8 cellular contexts compared by ENCODE assay signal in the genomic region with DNA sequence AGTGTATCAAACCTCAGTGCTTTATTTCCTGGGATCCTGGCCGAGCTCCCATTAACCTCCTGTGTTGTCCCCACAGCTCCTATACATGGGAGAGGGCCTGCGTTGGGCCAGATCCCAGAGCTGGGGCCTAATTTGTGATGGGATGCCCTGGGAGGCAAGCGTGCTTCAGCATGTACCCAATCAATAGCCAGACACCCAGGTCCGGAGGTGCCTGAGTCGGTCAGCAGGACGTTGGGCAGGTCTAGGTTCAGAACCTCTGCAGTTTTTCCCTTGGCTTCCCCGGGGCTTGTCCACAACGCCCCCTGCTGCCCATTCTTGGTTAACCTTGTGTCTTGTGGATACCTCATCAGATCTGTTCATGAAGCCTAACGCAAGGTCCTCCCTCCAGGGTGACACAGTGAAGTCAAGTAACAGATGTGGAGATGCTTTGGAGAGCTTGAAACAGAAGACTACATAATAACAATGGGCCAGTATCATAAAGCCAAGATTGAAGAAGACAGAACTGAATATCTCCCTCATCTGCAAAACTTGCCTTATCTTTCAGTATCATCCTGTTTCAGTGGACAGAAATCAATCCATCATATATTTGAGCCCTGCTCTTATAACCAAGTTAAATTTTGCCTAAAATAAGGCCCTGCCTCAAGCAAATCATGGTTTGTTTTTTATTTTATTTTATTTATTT. TPM values are rescaled to one million over a fixed set of nuclear protein-coding genes. Genes with fewer than 3 reads are reported as not detected.
A peak's percentile ranks its signal among the peaks of the same experiment; 100 is the strongest.
DNase-seq lines count a peak whose midpoint lies in the region; ATAC-seq and TF ChIP-seq lines count a peak whose summit lies in the region.
"Not testable (repeated sequence)": the region's sequence is repeated elsewhere in the genome, so short reads cannot be mapped to it uniquely, and the experiment has no call there.

No MANE protein-coding gene starts in this region.

- TF ChIP-seq CTCF in CD4-positive, alpha-beta T cell (IDR thresholded peaks at IDR 0.05): peak; percentile 79
- peak; percentile 80 for TF ChIP-seq CTCF in activated CD8-positive, alpha-beta T cell treated with anti-CD3 and anti-CD28 coated beads for 36 hours (IDR thresholded peaks at IDR 0.05)
- peak; percentile 80 for TF ChIP-seq CTCF in liver (IDR thresholded peaks at IDR 0.05; ENCODE audit: low read depth, low read length, missing input control)

- POLR2A ChIA-PET in CD4-positive, alpha-beta T cell (lab: Charles Lee): interaction anchor here (0.6 to 6.1 kb wide), 3 partner anchors 54 to 136 kb away, joined by 3 to 51 read pairs (median 3); a partner anchor contains a TSS
- POLR2A ChIA-PET in activated CD8-positive, alpha-beta T cell treated with anti-CD3 and anti-CD28 coated beads for 36 hours (lab: Charles Lee): not testable (repeated sequence)

- not testable (repeated sequence) for H3K4me1 ChIP-seq in liver (ENCODE audit: control insufficient read depth in 4 of 4, insufficient read depth in 4 of 4, low read length in 3 of 4)

- not testable (repeated sequence) for H3K27me3 ChIP-seq in CD4-positive, alpha-beta T cell (ENCODE audit: control insufficient read depth, insufficient read depth, low read length); liver (ENCODE audit: control insufficient read depth in 4 of 4, insufficient read depth in 4 of 4, low read length in 3 of 4)

- H3K9me3 Mint-ChIP-seq in CD4-positive, alpha-beta T cell; activated CD8-positive, alpha-beta T cell treated with anti-CD3 and anti-CD28 coated beads for 36 hours: not testable (repeated sequence)

- H3K36me3 ChIP-seq in liver (ENCODE audit: control insufficient read depth in 4 of 4, insufficient read depth in 3 of 4, low read depth in 1 of 4, low read length in 3 of 4): not testable (repeated sequence)

- 21% methylated on average over 9 of the region's 9 CpGs for WGBS in liver

- H3K4me3 Mint-ChIP-seq in CD4-positive, alpha-beta T cell; activated CD8-positive, alpha-beta T cell treated with anti-CD3 and anti-CD28 coated beads for 36 hours: not testable (repeated sequence)

- not testable (repeated sequence) for H3K36me3 Mint-ChIP-seq in CD4-positive, alpha-beta T cell (ENCODE audit: low read depth); activated CD8-positive, alpha-beta T cell treated with anti-CD3 and anti-CD28 coated beads for 36 hours (ENCODE audit: low read depth)

- not testable (repeated sequence) for H3K9ac ChIP-seq in liver (ENCODE audit: low read depth in 1 of 2, low read length in 2 of 2)

- not testable (repeated sequence) for H3K4me3 ChIP-seq in liver (ENCODE audit: low read depth in 1 of 3, low read length in 3 of 3)

- peak; percentile 98 for ATAC-seq in CD4-positive, alpha-beta T cell (ENCODE audit: poor library complexity)
- peak; percentile 91 for ATAC-seq in GM19438 (IDR thresholded peaks at IDR 0.05; ENCODE audit: low read depth, unreplicated experiment)
- peak; percentile 96 for ATAC-seq in activated CD8-positive, alpha-beta T cell treated with anti-CD3 and anti-CD28 coated beads for 36 hours

- peak; percentile 96 to 98 for TF ChIP-seq RAD21 in liver (IDR thresholded peaks at IDR 0.05)

- peak; percentile 80 to 92 (median 87) for DNase-seq in CD4-positive, alpha-beta T cell
- DNase-seq in HuH-7 (ENCODE audit: low spot score) (peak; percentile 75), NOMO-1 treated with dmso at 0.1 percent for 144 hours (lab: John Stamatoyannopoulos, UW; ENCODE audit: unreplicated experiment) (peak; percentile 73), dermis microvascular lymphatic vessel endothelial cell (ENCODE audit: low read depth in 2 of 2) (peak; percentile 73 to 82)
- peak; percentile 97 for DNase-seq in activated CD8-positive, alpha-beta T cell treated with anti-CD3 and anti-CD28 coated beads for 36 hours
- peak; percentile 81 to 88 (median 83) for DNase-seq in stimulated activated CD4-positive, alpha-beta T cell treated with anti-CD3 and anti-CD28 coated beads, TNF-alpha, amount 100 ng/mL, for 24 hours (ENCODE audit: low read depth in 3 of 3)

- H3K9me3 ChIP-seq in CD4-positive, alpha-beta T cell (ENCODE audit: control insufficient read depth, low read length); liver (ENCODE audit: control insufficient read depth in 4 of 4, low read length in 3 of 4): not testable (repeated sequence)

- H3K4me1 Mint-ChIP-seq in CD4-positive, alpha-beta T cell (ENCODE audit: low read depth): peaks cover 24% of the 10 kb centered on the region
- H3K4me1 Mint-ChIP-seq in activated CD8-positive, alpha-beta T cell treated with anti-CD3 and anti-CD28 coated beads for 36 hours (ENCODE audit: low read depth): peaks cover 16% of the 10 kb centered on the region

- not testable (repeated sequence) for H3K27me3 Mint-ChIP-seq in CD4-positive, alpha-beta T cell; activated CD8-positive, alpha-beta T cell treated with anti-CD3 and anti-CD28 coated beads for 36 hours

- CTCF ChIA-PET in CD4-positive, alpha-beta T cell (lab: Charles Lee): interaction anchor here (0.6 to 2.0 kb wide), 14 partner anchors 10 to 277 kb away, joined by 3 to 9 read pairs (median 3); a partner anchor contains a TSS
- CTCF ChIA-PET in activated CD8-positive, alpha-beta T cell treated with anti-CD3 and anti-CD28 coated beads for 36 hours (lab: Charles Lee): interaction anchor here (0.6 to 9.3 kb wide), 23 partner anchors 9 to 341 kb away, joined by 3 to 76 read pairs (median 5); a partner anchor contains a TSS

- intact Hi-C loops in CD4-positive, alpha-beta T cell (cut with DNase I, micrococcal nuclease): loop anchor here (1.0 to 5.0 kb wide), 7 partner anchors 22 to 277 kb away; a partner anchor contains a TSS
- intact Hi-C loops in activated CD8-positive, alpha-beta T cell treated with anti-CD3 and anti-CD28 coated beads for 36 hours (cut with micrococcal nuclease): loop anchor here (2.0 to 5.0 kb wide), 2 partner anchors 67 to 154 kb away; no protein-coding TSS in a partner anchor

- not testable (repeated sequence) for H3K27ac Mint-ChIP-seq in CD4-positive, alpha-beta T cell; activated CD8-positive, alpha-beta T cell treated with anti-CD3 and anti-CD28 coated beads for 36 hours

- H3K27ac ChIP-seq in CD4-positive, alpha-beta T cell (ENCODE audit: low read depth, low read length); liver (ENCODE audit: low read depth in 1 of 2, low read length in 2 of 2): not testable (repeated sequence)

TF ChIP-seq in liver, 16 proteins besides CTCF, POLR2A, EP300 and RAD21:
- TF ChIP-seq HNF4A (conservative IDR thresholded peaks at IDR 0.05) (peak; percentile 28 to 40), RXRA (IDR thresholded peaks at IDR 0.05) (peak in 1 of 2 donors; percentile 14)
- TF ChIP-seq, protein P1, sequence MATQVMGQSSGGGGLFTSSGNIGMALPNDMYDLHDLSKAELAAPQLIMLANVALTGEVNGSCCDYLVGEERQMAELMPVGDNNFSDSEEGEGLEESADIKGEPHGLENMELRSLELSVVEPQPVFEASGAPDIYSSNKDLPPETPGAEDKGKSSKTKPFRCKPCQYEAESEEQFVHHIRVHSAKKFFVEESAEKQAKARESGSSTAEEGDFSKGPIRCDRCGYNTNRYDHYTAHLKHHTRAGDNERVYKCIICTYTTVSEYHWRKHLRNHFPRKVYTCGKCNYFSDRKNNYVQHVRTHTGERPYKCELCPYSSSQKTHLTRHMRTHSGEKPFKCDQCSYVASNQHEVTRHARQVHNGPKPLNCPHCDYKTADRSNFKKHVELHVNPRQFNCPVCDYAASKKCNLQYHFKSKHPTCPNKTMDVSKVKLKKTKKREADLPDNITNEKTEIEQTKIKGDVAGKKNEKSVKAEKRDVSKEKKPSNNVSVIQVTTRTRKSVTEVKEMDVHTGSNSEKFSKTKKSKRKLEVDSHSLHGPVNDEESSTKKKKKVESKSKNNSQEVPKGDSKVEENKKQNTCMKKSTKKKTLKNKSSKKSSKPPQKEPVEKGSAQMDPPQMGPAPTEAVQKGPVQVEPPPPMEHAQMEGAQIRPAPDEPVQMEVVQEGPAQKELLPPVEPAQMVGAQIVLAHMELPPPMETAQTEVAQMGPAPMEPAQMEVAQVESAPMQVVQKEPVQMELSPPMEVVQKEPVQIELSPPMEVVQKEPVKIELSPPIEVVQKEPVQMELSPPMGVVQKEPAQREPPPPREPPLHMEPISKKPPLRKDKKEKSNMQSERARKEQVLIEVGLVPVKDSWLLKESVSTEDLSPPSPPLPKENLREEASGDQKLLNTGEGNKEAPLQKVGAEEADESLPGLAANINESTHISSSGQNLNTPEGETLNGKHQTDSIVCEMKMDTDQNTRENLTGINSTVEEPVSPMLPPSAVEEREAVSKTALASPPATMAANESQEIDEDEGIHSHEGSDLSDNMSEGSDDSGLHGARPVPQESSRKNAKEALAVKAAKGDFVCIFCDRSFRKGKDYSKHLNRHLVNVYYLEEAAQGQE (IDR thresholded peaks at IDR 0.05): peak; percentile 13

RNA-seq across cellular contexts. Expression of a gene that starts 27.3 kb away (rescaled TPM):
- 1 to 10 TPM; 4.0 to 5.3 TPM for total RNA-seq in CD4-positive, alpha-beta T cell
- 10 to 100 TPM; 14.6 to 17.5 TPM for total RNA-seq in activated CD8-positive, alpha-beta T cell treated with anti-CD3 and anti-CD28 coated beads for 36 hours
- total RNA-seq in dermis microvascular lymphatic vessel endothelial cell (40.6 and 51.5 TPM in 2 replicates), liver (10 to 100 TPM; 17.6 to 48.9 TPM)
- 100 to 1,000 TPM in 1 of 2 donors, 10 to 100 TPM in 1; 69.9 to 135 TPM for polyA plus RNA-seq in liver
